Comparison of ENCODE assay signal across 35 cellular contexts in the genomic region with DNA sequence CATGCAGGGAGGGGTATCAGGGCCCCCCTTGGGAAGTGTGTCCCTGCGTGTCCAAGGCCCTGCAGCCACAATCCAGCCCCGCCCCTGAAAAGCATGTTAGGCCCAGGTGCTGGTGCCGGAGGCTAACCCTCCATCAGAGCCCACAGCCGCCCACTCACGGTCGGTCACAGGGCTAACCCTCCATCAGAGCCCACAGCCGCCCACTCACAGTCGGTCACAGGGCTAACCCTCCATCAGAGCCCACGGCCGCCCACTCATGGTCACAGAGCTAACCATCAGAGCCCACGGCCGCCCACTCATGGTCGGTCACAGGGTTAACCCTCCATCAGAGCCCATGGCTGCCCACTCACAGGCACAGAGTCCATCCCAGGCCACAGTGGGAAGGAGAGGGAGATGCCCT.
"Had no signal": no experiment of that assay in that cellular context is flagged by ENCODE, and none has a peak within 500 bp of the region (broad histone marks: within the 10 kb centered on the region; RNA-seq: fewer than 3 reads in every experiment).

No MANE protein-coding gene starts in this region.

- FAIRE-seq: colon had no signal

- H3K4me3 Mint-ChIP-seq: activated CD4-positive, alpha-beta memory T cell treated with anti-CD3 and anti-CD28 coated beads for 36 hours; activated CD4-positive, alpha-beta T cell treated with anti-CD3 and anti-CD28 coated beads for 36 hours; activated CD4-positive, alpha-beta T cell treated with anti-CD3 and anti-CD28 coated beads, Interleukin-2, amount 10 ng/mL, durations not matched to agents 24 days and 14 days; activated CD8-positive, alpha-beta memory T cell treated with anti-CD3 and anti-CD28 coated beads, Interleukin-2, amount 10 ng/mL, durations not matched to agents 7 days and 5 days; activated CD8-positive, alpha-beta T cell treated with anti-CD3 and anti-CD28 coated beads, Interleukin-2, amount 10 ng/mL, durations not matched to agents 7 days and 5 days; activated naive CD4-positive, alpha-beta T cell treated with anti-CD3 and anti-CD28 coated beads for 36 hours; activated naive CD4-positive, alpha-beta T cell treated with anti-CD3 and anti-CD28 coated beads, Interleukin-2, amount 50 U/mL, for 24 hours; activated naive CD8-positive, alpha-beta T cell treated with anti-CD3 and anti-CD28 coated beads for 36 hours; activated naive CD8-positive, alpha-beta T cell treated with anti-CD3 and anti-CD28 coated beads, Interleukin-2, amount 50 U/mL, for 24 hours; activated T-helper 1 cell treated with anti-CD3 and anti-CD28 coated beads, Interleukin-12 subunit alpha, Interleukin-12 subunit beta, Interleukin-2, Interleukin-4 antibody, amounts not matched to agents 30 ng/mL and 10 ng/mL and 1 ng/mL, durations not matched to agents 14 hours and 24 hours and 36 hours; brain; central memory CD8-positive, alpha-beta T cell; effector memory CD8-positive, alpha-beta T cell had no signal

- H3K36me3 ChIP-seq: adrenal gland, ascending aorta, breast epithelium, cardiac muscle cell, esophagus muscularis mucosa, gastrocnemius medialis had no signal

- H3K4me3 ChIP-seq: adrenal gland, ascending aorta, breast epithelium, cardiac muscle cell, esophagus muscularis mucosa, gastrocnemius medialis had no signal

- H3K27me3 ChIP-seq: adrenal gland, ascending aorta, cardiac muscle cell, esophagus muscularis mucosa, foreskin keratinocyte had no signal

- H3K9me3 ChIP-seq: adrenal gland, gastrocnemius medialis had no signal

- DNase-seq: activated CD4-positive, alpha-beta memory T cell treated with anti-CD3 and anti-CD28 coated beads for 36 hours; activated CD4-positive, alpha-beta T cell treated with anti-CD3 and anti-CD28 coated beads for 36 hours; activated CD4-positive, alpha-beta T cell treated with anti-CD3 and anti-CD28 coated beads, Interleukin-2, amount 10 ng/mL, durations not matched to agents 24 days and 14 days; activated CD4-positive, CD25-positive, alpha-beta regulatory T cell; activated CD4-positive, CD25-positive, alpha-beta regulatory T cell treated with anti-CD3 and anti-CD28 coated beads, Interleukin-2, amount 50 U/mL, for 72 hours; activated CD8-positive, alpha-beta memory T cell treated with anti-CD3 and anti-CD28 coated beads, Interleukin-2, amount 10 ng/mL, durations not matched to agents 7 days and 5 days; activated CD8-positive, alpha-beta memory T cell treated with anti-CD3 and anti-CD28 coated beads, Interleukin-2, amount 50 U/mL, for 4 hours; activated CD8-positive, alpha-beta T cell treated with anti-CD3 and anti-CD28 coated beads, Interleukin-2, amount 10 ng/mL, durations not matched to agents 7 days and 5 days; activated effector memory CD4-positive, alpha-beta T cell treated with anti-CD3 and anti-CD28 coated beads, Interleukin-2, amount 50 U/mL, for 16 hours; activated naive CD4-positive, alpha-beta T cell treated with anti-CD3 and anti-CD28 coated beads for 36 hours; activated naive CD8-positive, alpha-beta T cell treated with anti-CD3 and anti-CD28 coated beads for 36 hours; activated naive CD8-positive, alpha-beta T cell treated with anti-CD3 and anti-CD28 coated beads, Interleukin-2, amount 50 U/mL, for 24 hours; activated T-cell treated with anti-CD3 and anti-CD28 coated beads, Interleukin-2, amount 50 U/mL, for 1 hour; activated T-cell treated with anti-CD3 and anti-CD28 coated beads, Interleukin-2, amount 50 U/mL, for 48 hours; adrenal gland; amygdala; cortex of kidney; dermis blood vessel endothelial cell; effector CD4-positive, alpha-beta T cell; effector memory CD8-positive, alpha-beta T cell; erythroblast; foreskin keratinocyte; gastrocnemius medialis; glutamatergic neuron; T-helper 2 cell had no signal

- H3K4me1 Mint-ChIP-seq: activated CD4-positive, alpha-beta T cell treated with anti-CD3 and anti-CD28 coated beads, Interleukin-2, amount 10 ng/mL, durations not matched to agents 24 days and 14 days had no signal

- H3K27ac ChIP-seq: adrenal gland, ascending aorta, breast epithelium, cardiac muscle cell, esophagus muscularis mucosa, foreskin keratinocyte, gastrocnemius medialis had no signal

- ATAC-seq: activated CD4-positive, alpha-beta T cell treated with anti-CD3 and anti-CD28 coated beads for 36 hours; activated CD8-positive, alpha-beta memory T cell treated with anti-CD3 and anti-CD28 coated beads, Interleukin-2, amount 10 ng/mL, durations not matched to agents 7 days and 5 days; activated CD8-positive, alpha-beta T cell treated with anti-CD3 and anti-CD28 coated beads, Interleukin-2, amount 10 ng/mL, durations not matched to agents 7 days and 5 days; activated naive CD8-positive, alpha-beta T cell treated with anti-CD3 and anti-CD28 coated beads, Interleukin-2, amount 50 U/mL, for 24 hours; effector memory CD8-positive, alpha-beta T cell; foreskin keratinocyte; gastrocnemius medialis had no signal

- H3K4me1 ChIP-seq: adrenal gland, ascending aorta, breast epithelium, esophagus muscularis mucosa, foreskin keratinocyte, gastrocnemius medialis had no signal

- H3K36me3 Mint-ChIP-seq: activated CD4-positive, alpha-beta memory T cell treated with anti-CD3 and anti-CD28 coated beads for 36 hours; activated CD8-positive, alpha-beta memory T cell treated with anti-CD3 and anti-CD28 coated beads, Interleukin-2, amount 10 ng/mL, durations not matched to agents 7 days and 5 days; activated naive CD4-positive, alpha-beta T cell treated with anti-CD3 and anti-CD28 coated beads, Interleukin-2, amount 50 U/mL, for 24 hours; activated naive CD8-positive, alpha-beta T cell treated with anti-CD3 and anti-CD28 coated beads for 36 hours had no signal

- H3K9me3 Mint-ChIP-seq: activated naive CD4-positive, alpha-beta T cell treated with anti-CD3 and anti-CD28 coated beads, Interleukin-2, amount 50 U/mL, for 24 hours had no signal

- H3K27ac Mint-ChIP-seq: activated CD4-positive, alpha-beta memory T cell treated with anti-CD3 and anti-CD28 coated beads for 36 hours; activated CD4-positive, alpha-beta T cell treated with anti-CD3 and anti-CD28 coated beads for 36 hours; activated CD4-positive, alpha-beta T cell treated with anti-CD3 and anti-CD28 coated beads, Interleukin-2, amount 10 ng/mL, durations not matched to agents 24 days and 14 days; activated CD8-positive, alpha-beta memory T cell treated with anti-CD3 and anti-CD28 coated beads, Interleukin-2, amount 10 ng/mL, durations not matched to agents 7 days and 5 days; activated CD8-positive, alpha-beta T cell treated with anti-CD3 and anti-CD28 coated beads, Interleukin-2, amount 10 ng/mL, durations not matched to agents 7 days and 5 days; activated naive CD4-positive, alpha-beta T cell treated with anti-CD3 and anti-CD28 coated beads for 36 hours; activated naive CD4-positive, alpha-beta T cell treated with anti-CD3 and anti-CD28 coated beads, Interleukin-2, amount 50 U/mL, for 24 hours; activated naive CD8-positive, alpha-beta T cell treated with anti-CD3 and anti-CD28 coated beads for 36 hours; activated naive CD8-positive, alpha-beta T cell treated with anti-CD3 and anti-CD28 coated beads, Interleukin-2, amount 50 U/mL, for 24 hours; activated T-helper 1 cell treated with anti-CD3 and anti-CD28 coated beads, Interleukin-12 subunit alpha, Interleukin-12 subunit beta, Interleukin-2, Interleukin-4 antibody, amounts not matched to agents 30 ng/mL and 10 ng/mL and 1 ng/mL, durations not matched to agents 14 hours and 24 hours and 36 hours; activated T-helper 2 cell treated with anti-CD3 and anti-CD28 coated beads, Interferon-gamma antibody, Interleukin-2, Interleukin-4, amounts not matched to agents 10 μg/mL and 5 μg/mL and 100 μg/mL, durations not matched to agents 14 hours and 24 hours and 36 hours; brain; effector memory CD8-positive, alpha-beta T cell had no signal

- H3K27me3 Mint-ChIP-seq: activated CD4-positive, alpha-beta T cell treated with anti-CD3 and anti-CD28 coated beads for 36 hours; activated CD8-positive, alpha-beta memory T cell treated with anti-CD3 and anti-CD28 coated beads, Interleukin-2, amount 10 ng/mL, durations not matched to agents 7 days and 5 days; activated naive CD4-positive, alpha-beta T cell treated with anti-CD3 and anti-CD28 coated beads, Interleukin-2, amount 50 U/mL, for 24 hours had no signal
